18 cellular contexts compared by ENCODE assay signal in the genomic region with DNA sequence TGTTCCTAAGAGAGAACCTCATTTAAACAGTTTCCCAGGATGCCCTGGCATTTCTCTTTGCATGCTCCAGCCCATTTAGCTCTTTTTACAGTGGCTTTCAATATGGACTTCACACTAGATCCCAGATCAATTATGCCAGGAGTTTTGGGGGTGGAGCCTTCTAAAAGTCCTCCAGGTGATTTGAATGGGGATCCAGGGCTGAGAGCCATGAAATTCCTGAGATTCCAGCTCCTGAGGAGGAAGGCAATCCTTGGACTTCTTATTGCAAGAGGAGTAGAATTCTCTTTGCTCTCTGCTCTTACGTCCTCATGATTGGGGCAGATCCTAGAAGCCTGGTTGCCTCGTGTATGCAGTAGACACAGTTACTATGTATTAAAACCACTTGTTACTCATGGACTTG.
"Had no signal": no experiment of that assay in that cellular context is flagged by ENCODE, and none has a peak within 500 bp of the region (broad histone marks: within the 10 kb centered on the region; RNA-seq: fewer than 3 reads in every experiment).

No MANE protein-coding gene starts in this region.

- H3K36me3 Mint-ChIP-seq: naive B cell had no signal

- H3K27me3 ChIP-seq: neutrophil, right atrium auricular region, sigmoid colon had no signal

- H3K9me3 ChIP-seq: esophagus squamous epithelium, left ventricle myocardium inferior, lower lobe of right lung, neutrophil, right atrium auricular region, sigmoid colon had no signal

- H3K4me3 Mint-ChIP-seq: effector memory CD8-positive, alpha-beta T cell; naive B cell; nephron had no signal

- H3K36me3 ChIP-seq: esophagus squamous epithelium, gastroesophageal sphincter, left ventricle myocardium inferior, lower lobe of right lung, neutrophil, right atrium auricular region, sigmoid colon had no signal

- FAIRE-seq: urothelium cell line had no signal

- H3K9me3 Mint-ChIP-seq: effector memory CD8-positive, alpha-beta T cell had no signal

- DNase-seq: effector memory CD8-positive, alpha-beta T cell; esophagus squamous epithelium; foreskin fibroblast; glutamatergic neuron; islet precursor cell; left ventricle myocardium inferior; lower lobe of right lung; mesenchymal stem cell; naive B cell; sigmoid colon; stimulated activated naive CD4-positive, alpha-beta T cell; trophoblast cell had no signal

- H3K27ac Mint-ChIP-seq: effector memory CD8-positive, alpha-beta T cell; naive B cell; nephron had no signal

- ATAC-seq: effector memory CD8-positive, alpha-beta T cell; gastroesophageal sphincter; lower lobe of right lung had no signal

- H3K4me1 ChIP-seq: esophagus squamous epithelium, gastroesophageal sphincter, left ventricle myocardium inferior, lower lobe of right lung, right atrium auricular region, sigmoid colon had no signal

- H3K4me3 ChIP-seq: esophagus squamous epithelium, gastroesophageal sphincter, left ventricle myocardium inferior, lower lobe of right lung, right atrium auricular region, sigmoid colon, skin epidermis had no signal

- H3K4me1 Mint-ChIP-seq: naive B cell, nephron had no signal

- H3K27ac ChIP-seq: esophagus squamous epithelium, gastroesophageal sphincter, left ventricle myocardium inferior, lower lobe of right lung, neutrophil, right atrium auricular region, sigmoid colon, skin epidermis had no signal
